In genomic region chr16:10619271-10619849, GRCh38 we compare ENCODE assay signal across 8 cellular contexts. TPM values are rescaled to one million over a fixed set of nuclear protein-coding genes. Genes with fewer than 3 reads are reported as not detected.
DNase-seq lines count a peak whose midpoint lies in the region; ATAC-seq and TF ChIP-seq lines count a peak whose summit lies in the region.
"Had no signal": no experiment of that assay in that cellular context is flagged by ENCODE, and none has a peak within 500 bp of the region (broad histone marks: within the 10 kb centered on the region; RNA-seq: fewer than 3 reads in every experiment).

No MANE protein-coding gene starts in this region.

- H2AFZ ChIP-seq in hepatocyte = no peak overlapping the region

- no peaks in the 10 kb centered on the region for H3K27me3 ChIP-seq in HAP-1 (ENCODE audit: low read depth)
- H3K27me3 ChIP-seq in hepatocyte = no peaks in the 10 kb centered on the region

- no peaks in the 10 kb centered on the region for H3K9me3 ChIP-seq in HAP-1
- no peaks in the 10 kb centered on the region for H3K9me3 ChIP-seq in hepatocyte (ENCODE audit: low read depth)

- peaks cover 10% of the 10 kb centered on the region for H3K4me1 ChIP-seq in HAP-1
- H3K4me1 ChIP-seq in hepatocyte (ENCODE audit: insufficient read depth) = peaks cover 23% of the 10 kb centered on the region

- H3K4me2 ChIP-seq in hepatocyte = peak overlapping the region; percentile 32
- H3K4me2 ChIP-seq: KMS-11 had no signal

- DNase-seq in HAP-1 (ENCODE audit: low spot score in 2 of 2) (peak; percentile 33 to 81), SW480 (ENCODE audit: low spot score) (peak; percentile 47), hepatocyte (ENCODE audit: low spot score) (no peak), GOT3 (lab: John Stamatoyannopoulos, UW) (no peak), MV-4-11 (lab: John Stamatoyannopoulos, UW) (no peak)
- peak; percentile 15 to 16 for DNase-seq in stimulated activated CD8-positive, alpha-beta memory T cell treated with anti-CD3 and anti-CD28 coated beads, Interleukin-2, amount 100 ng/mL, for 48 hours (ENCODE audit: low read depth in 2 of 2)

- H3K9me2 ChIP-seq in hepatocyte (replicated peaks; ENCODE audit: insufficient read depth) = no peaks in the 10 kb centered on the region

- H3K4me3 ChIP-seq in HAP-1 (peak overlapping the region; percentile 20), hepatocyte (no peak overlapping the region)

- H3K36me3 ChIP-seq in HAP-1 (replicated peaks) = no peaks in the 10 kb centered on the region
- H3K36me3 ChIP-seq in hepatocyte (replicated peaks; ENCODE audit: insufficient read depth, low read depth) = no peaks in the 10 kb centered on the region

- no peak for TF ChIP-seq CTCF in hepatocyte (IDR thresholded peaks at IDR 0.05; ENCODE audit: poor library complexity)

- no peak for ATAC-seq in HG03135 (IDR thresholded peaks at IDR 0.05; ENCODE audit: unreplicated experiment)

- no peak overlapping the region for H3K27ac ChIP-seq in hepatocyte
- H3K27ac ChIP-seq: KMS-11 had no signal

- H4K20me1 ChIP-seq in hepatocyte (ENCODE audit: insufficient read depth, poor library complexity, severe bottlenecking) = no peaks in the 10 kb centered on the region

- 68% methylated on average over 20 of the region's 25 CpGs for WGBS in hepatocyte (ENCODE audit: low lambda C conversion rate, missing lambda C conversion rate)

- in situ Hi-C loops in HAP-1 (cut with MboI; ENCODE audit: low sequenced_read_pairs) = no loop called here

- H3K79me2 ChIP-seq in hepatocyte = no peaks in the 10 kb centered on the region

RNA-seq across cellular contexts. Expression of gene EMP2, which starts 39.0 kb away (rescaled TPM):
- 23.4 and 29.1 TPM in 2 replicates for total RNA-seq in hepatocyte
- polyA plus RNA-seq in hepatocyte = 93.4 and 147 TPM in 2 replicates

Comparison
In these comparisons a context has a peak if more than half of its experiments do, and no peak if none do; other contexts are left out.
1. DNase-seq: peak in HAP-1 (2 of 2), SW480 (single experiment) and stimulated activated CD8-positive, alpha-beta memory T cell treated with anti-CD3 and anti-CD28 coated beads, Interleukin-2, amount 100 ng/mL, for 48 hours (2 of 2); none in hepatocyte (single experiment), GOT3 (single experiment) and MV-4-11 (single experiment).